1 cellular context compared by ENCODE assay signal in the genomic region with DNA sequence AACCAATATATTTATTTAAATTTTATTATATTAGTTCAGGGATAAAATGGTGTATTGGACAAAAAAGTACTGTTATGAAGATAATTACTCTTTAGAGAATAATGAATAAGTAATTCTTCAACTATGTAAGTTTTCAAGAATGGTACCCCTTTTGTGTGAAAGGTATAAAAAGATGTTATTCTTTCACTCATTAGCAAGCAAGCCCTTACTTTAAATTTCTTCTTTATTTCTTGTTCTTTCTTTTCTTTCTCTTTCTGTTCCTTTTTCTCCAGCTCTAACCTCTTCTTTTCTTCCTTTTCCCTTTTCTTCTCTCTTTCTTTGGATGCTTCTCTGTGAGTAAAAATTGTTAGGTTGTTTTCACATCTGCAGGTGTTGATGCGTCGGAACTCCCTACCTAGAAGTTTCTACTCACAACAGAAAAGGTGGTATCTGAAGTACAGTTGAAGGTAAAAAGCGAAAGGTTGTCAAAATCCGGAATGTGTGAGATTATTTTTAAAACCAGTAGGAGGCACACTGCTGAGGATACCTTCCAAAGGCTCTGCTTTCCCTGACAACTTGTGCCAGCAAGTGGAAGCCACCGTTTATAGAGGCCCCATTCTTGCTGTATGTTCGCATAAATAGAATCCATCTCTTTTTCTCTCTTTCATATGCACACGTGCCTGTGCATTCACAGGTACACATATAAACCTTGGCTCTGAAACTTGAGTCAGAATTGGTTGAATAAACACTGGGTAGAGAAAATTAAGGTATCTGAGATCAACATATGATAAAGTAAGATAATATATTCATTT.
TF ChIP-seq lines count a peak whose summit lies in the region.

No MANE protein-coding gene starts in this region.

TF ChIP-seq in K562, 482 proteins besides CTCF, POLR2A, EP300 and RAD21 (continued from another document and continues in another):
- TF ChIP-seq TBL1XR1 (IDR thresholded peaks at IDR 0.05; ENCODE audit: low read length in 2 of 2) (no peak), HDAC8 (tag; IDR thresholded peaks at IDR 0.05) (no peak), ZFP91 (CRISPR knock-in tag; IDR thresholded peaks at IDR 0.05) (no peak), NFE2 (IDR thresholded peaks at IDR 0.05; ENCODE audit: low read depth) (no peak), EP400 (IDR thresholded peaks at IDR 0.05) (no peak), NCOA4 (IDR thresholded peaks at IDR 0.05; ENCODE audit: partially characterized antibody) (no peak), ZNF512 (tag; IDR thresholded peaks at IDR 0.05) (peak; percentile 62), THAP12 (CRISPR knock-in tag; IDR thresholded peaks at IDR 0.05) (no peak), GATAD2B (IDR thresholded peaks at IDR 0.05; ENCODE audit: borderline replicate concordance) (no peak), GABPB2 (CRISPR knock-in tag; conservative IDR thresholded peaks at IDR 0.05) (no peak), CREBBP (IDR thresholded peaks at IDR 0.05; ENCODE audit: low read depth, low read length) (no peak), SNAPC5 (CRISPR knock-in tag; IDR thresholded peaks at IDR 0.05) (no peak), GTF3C2 (IDR thresholded peaks at IDR 0.05; ENCODE audit: borderline replicate concordance, extremely low read depth, insufficient read length) (no peak), TGIF2 (CRISPR knock-in tag; IDR thresholded peaks at IDR 0.05) (no peak), ZHX1 (conservative IDR thresholded peaks at IDR 0.05; ENCODE audit: low read length) (no peak), RBFOX2 (IDR thresholded peaks at IDR 0.05; ENCODE audit: low read depth, low read length) (no peak), THRAP3 (IDR thresholded peaks at IDR 0.05; ENCODE audit: borderline replicate concordance) (peak; percentile 82; the same call in 1 of the 2 replicates), HOXB6 (CRISPR knock-in tag; IDR thresholded peaks at IDR 0.05; ENCODE audit: borderline replicate concordance) (no peak), GATA2 (CRISPR knock-in tag; IDR thresholded peaks at IDR 0.05) (0 out of 2 replicates have a peak, but pooled peaks have one; percentile 15), HNRNPL (IDR thresholded peaks at IDR 0.05; ENCODE audit: low read depth, low read length) (no peak), CBFA2T2 (conservative IDR thresholded peaks at IDR 0.05) (no peak), HDAC1 (IDR thresholded peaks at IDR 0.05) (no peak), NFRKB (IDR thresholded peaks at IDR 0.05; ENCODE audit: low read depth) (no peak), TEAD2 (tag; IDR thresholded peaks at IDR 0.05) (peak; percentile 49; the same call in 1 of the 2 replicates), TOE1 (IDR thresholded peaks at IDR 0.05; ENCODE audit: borderline replicate concordance) (no peak), TOE1 (CRISPR knock-in tag; IDR thresholded peaks at IDR 0.05; ENCODE audit: borderline replicate concordance, low read depth) (no peak), ELF1 (tag; IDR thresholded peaks at IDR 0.05) (0 out of 2 replicates have a peak, but pooled peaks have one; percentile 13), ZNF644 (tag; IDR thresholded peaks at IDR 0.05; ENCODE audit: low read depth) (no peak), ATF7 (IDR thresholded peaks at IDR 0.05) (no peak), ZBTB49 (CRISPR knock-in tag; IDR thresholded peaks at IDR 0.05; ENCODE audit: borderline replicate concordance) (no peak), HMGN3 (IDR thresholded peaks at IDR 0.05; ENCODE audit: borderline replicate concordance, extremely low read depth, insufficient read length, low read depth, low read length) (no peak), NR2C1 (IDR thresholded peaks at IDR 0.05) (peak; percentile 30; the same call in 1 of the 2 replicates), NR2C1 (tag; IDR thresholded peaks at IDR 0.05) (no peak), L3MBTL2 (IDR thresholded peaks at IDR 0.05) (0 out of 2 replicates have a peak, but pooled peaks have one; percentile 43), ETV1 (tag; conservative IDR thresholded peaks at IDR 0.05; ENCODE audit: low read depth) (no peak), BDP1 (IDR thresholded peaks at IDR 0.05; ENCODE audit: insufficient read depth, insufficient read length) (no peak), RUNX1 (IDR thresholded peaks at IDR 0.05; ENCODE audit: low read depth) (no peak), ZBTB26 (CRISPR knock-in tag; IDR thresholded peaks at IDR 0.05) (no peak)
- TF ChIP-seq, protein P1, sequence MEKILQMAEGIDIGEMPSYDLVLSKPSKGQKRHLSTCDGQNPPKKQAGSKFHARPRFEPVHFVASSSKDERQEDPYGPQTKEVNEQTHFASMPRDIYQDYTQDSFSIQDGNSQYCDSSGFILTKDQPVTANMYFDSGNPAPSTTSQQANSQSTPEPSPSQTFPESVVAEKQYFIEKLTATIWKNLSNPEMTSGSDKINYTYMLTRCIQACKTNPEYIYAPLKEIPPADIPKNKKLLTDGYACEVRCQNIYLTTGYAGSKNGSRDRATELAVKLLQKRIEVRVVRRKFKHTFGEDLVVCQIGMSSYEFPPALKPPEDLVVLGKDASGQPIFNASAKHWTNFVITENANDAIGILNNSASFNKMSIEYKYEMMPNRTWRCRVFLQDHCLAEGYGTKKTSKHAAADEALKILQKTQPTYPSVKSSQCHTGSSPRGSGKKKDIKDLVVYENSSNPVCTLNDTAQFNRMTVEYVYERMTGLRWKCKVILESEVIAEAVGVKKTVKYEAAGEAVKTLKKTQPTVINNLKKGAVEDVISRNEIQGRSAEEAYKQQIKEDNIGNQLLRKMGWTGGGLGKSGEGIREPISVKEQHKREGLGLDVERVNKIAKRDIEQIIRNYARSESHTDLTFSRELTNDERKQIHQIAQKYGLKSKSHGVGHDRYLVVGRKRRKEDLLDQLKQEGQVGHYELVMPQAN (IDR thresholded peaks at IDR 0.05; ENCODE audit: borderline replicate concordance): peak; percentile 14; the same call in 1 of the 2 replicates
